Comparison of ENCODE assay signal across 1 cellular context in genomic region chr1:27858949-27859576, GRCh38.
TF ChIP-seq lines count a peak whose summit lies in the region.

No MANE protein-coding gene starts in this region.

TF ChIP-seq in K562, 482 proteins besides CTCF, POLR2A, EP300 and RAD21:
- TF ChIP-seq CEBPG (CRISPR knock-in tag; IDR thresholded peaks at IDR 0.05), result 0 out of 2 replicates have a peak, but pooled peaks have one; percentile 8
- no peak for TF ChIP-seq CEBPG (tag; conservative IDR thresholded peaks at IDR 0.05 in 1 of 2, IDR thresholded peaks at IDR 0.05 in 1 of 2)
- TF ChIP-seq CREBBP (IDR thresholded peaks at IDR 0.05; ENCODE audit: low read depth, low read length), result no peak
- no peak for TF ChIP-seq CBFB (CRISPR knock-in tag; IDR thresholded peaks at IDR 0.05)
